Comparison of ENCODE assay signal across 2 cellular contexts in the genomic region with DNA sequence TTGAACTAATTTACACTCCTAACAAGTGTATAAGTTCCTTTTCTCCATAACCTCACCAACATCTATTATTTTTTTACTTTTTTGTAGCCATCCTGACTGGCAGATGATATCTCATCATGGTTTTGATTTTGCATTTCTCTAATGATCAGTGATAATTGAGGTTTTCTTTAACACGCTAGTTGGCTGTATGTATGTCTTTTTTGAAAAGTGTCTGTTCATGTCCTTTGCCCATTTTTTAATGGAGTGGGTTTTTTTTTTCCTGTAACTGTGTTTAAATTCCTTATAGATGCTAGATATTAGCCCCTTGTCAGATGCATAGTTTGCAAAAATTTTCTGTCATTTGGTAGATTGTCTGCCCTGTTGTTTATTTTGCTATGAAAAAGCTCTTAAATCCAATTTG.
TF ChIP-seq lines count a peak whose summit lies in the region.

No MANE protein-coding gene starts in this region.

TF ChIP-seq in HEK293, 187 proteins besides CTCF, POLR2A, EP300 and RAD21:
- TF ChIP-seq ZNF248 (tag by site-specific recombination; IDR thresholded peaks at IDR 0.05) (no peak), ZNF549 (tag by site-specific recombination; IDR thresholded peaks at IDR 0.05) (no peak), ZNF121 (tag by site-specific recombination; IDR thresholded peaks at IDR 0.05) (no peak), KLF10 (tag by site-specific recombination; IDR thresholded peaks at IDR 0.05) (no peak), ZBTB1 (tag by site-specific recombination; IDR thresholded peaks at IDR 0.05) (no peak), ZXDB (tag by site-specific recombination; IDR thresholded peaks at IDR 0.05) (no peak)
- TF ChIP-seq, protein P1, sequence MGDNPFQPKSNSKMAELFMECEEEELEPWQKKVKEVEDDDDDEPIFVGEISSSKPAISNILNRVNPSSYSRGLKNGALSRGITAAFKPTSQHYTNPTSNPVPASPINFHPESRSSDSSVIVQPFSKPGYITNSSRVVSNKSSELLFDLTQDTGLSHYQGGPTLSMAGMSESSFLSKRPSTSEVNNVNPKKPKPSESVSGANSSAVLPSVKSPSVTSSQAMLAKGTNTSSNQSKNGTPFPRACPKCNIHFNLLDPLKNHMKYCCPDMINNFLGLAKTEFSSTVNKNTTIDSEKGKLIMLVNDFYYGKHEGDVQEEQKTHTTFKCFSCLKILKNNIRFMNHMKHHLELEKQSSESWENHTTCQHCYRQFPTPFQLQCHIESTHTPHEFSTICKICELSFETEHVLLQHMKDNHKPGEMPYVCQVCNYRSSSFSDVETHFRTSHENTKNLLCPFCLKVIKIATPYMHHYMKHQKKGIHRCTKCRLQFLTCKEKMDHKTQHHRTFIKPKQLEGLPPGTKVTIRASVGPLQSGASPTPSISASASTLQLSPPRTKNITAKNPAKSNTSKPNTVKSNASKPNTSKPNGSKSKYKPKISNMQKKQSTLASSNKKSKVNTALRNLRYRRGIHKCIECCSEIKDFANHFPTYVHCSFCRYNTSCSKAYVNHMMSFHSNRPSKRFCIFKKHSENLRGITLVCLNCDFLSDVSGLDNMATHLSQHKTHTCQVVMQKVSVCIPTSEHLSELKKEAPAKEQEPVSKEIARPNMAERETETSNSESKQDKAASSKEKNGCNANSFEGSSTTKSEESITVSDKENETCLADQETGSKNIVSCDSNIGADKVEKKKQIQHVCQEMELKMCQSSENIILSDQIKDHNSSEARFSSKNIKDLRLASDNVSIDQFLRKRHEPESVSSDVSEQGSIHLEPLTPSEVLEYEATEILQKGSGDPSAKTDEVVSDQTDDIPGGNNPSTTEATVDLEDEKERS (tag by site-specific recombination; IDR thresholded peaks at IDR 0.05) = 0 out of 2 replicates have a peak, but pooled peaks have one; percentile 26
- TF ChIP-seq, protein P2, sequence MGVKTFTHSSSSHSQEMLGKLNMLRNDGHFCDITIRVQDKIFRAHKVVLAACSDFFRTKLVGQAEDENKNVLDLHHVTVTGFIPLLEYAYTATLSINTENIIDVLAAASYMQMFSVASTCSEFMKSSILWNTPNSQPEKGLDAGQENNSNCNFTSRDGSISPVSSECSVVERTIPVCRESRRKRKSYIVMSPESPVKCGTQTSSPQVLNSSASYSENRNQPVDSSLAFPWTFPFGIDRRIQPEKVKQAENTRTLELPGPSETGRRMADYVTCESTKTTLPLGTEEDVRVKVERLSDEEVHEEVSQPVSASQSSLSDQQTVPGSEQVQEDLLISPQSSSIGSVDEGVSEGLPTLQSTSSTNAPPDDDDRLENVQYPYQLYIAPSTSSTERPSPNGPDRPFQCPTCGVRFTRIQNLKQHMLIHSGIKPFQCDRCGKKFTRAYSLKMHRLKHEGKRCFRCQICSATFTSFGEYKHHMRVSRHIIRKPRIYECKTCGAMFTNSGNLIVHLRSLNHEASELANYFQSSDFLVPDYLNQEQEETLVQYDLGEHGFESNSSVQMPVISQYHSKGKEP (tag by site-specific recombination; IDR thresholded peaks at IDR 0.05) = no peak

TF ChIP-seq in H1, 55 proteins besides CTCF, POLR2A, EP300 and RAD21:
- TF ChIP-seq GTF2F1 (IDR thresholded peaks at IDR 0.05; ENCODE audit: borderline replicate concordance, low read depth, low read length) (peak; percentile 76; the same call in 1 of the 2 replicates), RXRA (IDR thresholded peaks at IDR 0.05; ENCODE audit: insufficient read depth, low read depth, low read length) (no peak)
TF ChIP-seq in H1: peak in this region for 1.
